Comparison of ENCODE assay signal across 28 cellular contexts in genomic region chr20:43571771-43572170, GRCh38. TPM values are rescaled to one million over a fixed set of nuclear protein-coding genes. Genes with fewer than 3 reads are reported as not detected.
"Had no signal": no experiment of that assay in that cellular context is flagged by ENCODE, and none has a peak within 500 bp of the region (broad histone marks: within the 10 kb centered on the region; RNA-seq: fewer than 3 reads in every experiment).

No MANE protein-coding gene starts in this region.

- H3K9me3 ChIP-seq: Peyer's patch, SJCRH30, SK-N-SH had no signal

- H3K4me3 ChIP-seq: Peyer's patch, SJCRH30 had no signal

- H3K4me1 ChIP-seq: Peyer's patch had no signal

- H3K27ac ChIP-seq: Peyer's patch, RWPE1, SJCRH30, VCaP had no signal

- H3K9ac ChIP-seq: SK-N-SH had no signal

- H3K4me2 ChIP-seq: SK-N-SH had no signal

- DNase-seq: activated CD4-positive, alpha-beta memory T cell treated with anti-CD3 and anti-CD28 coated beads for 36 hours; activated CD4-positive, alpha-beta T cell treated with anti-CD3 and anti-CD28 coated beads, Interleukin-2, amount 10 ng/mL, durations not matched to agents 7 days and 5 days; activated CD4-positive, CD25-positive, alpha-beta regulatory T cell; activated CD8-positive, alpha-beta memory T cell treated with anti-CD3 and anti-CD28 coated beads for 24 hours; activated effector memory CD4-positive, alpha-beta T cell treated with anti-CD3 and anti-CD28 coated beads, Interleukin-2, amount 50 U/mL, for 16 hours; activated naive CD4-positive, alpha-beta T cell treated with Interleukin-2 at 50 U/mL for 16 hours; activated naive CD8-positive, alpha-beta T cell treated with anti-CD3 and anti-CD28 coated beads, Interleukin-2, amount 50 U/mL, for 24 hours; activated T-cell treated with anti-CD3 and anti-CD28 coated beads, Interleukin-2, amount 50 U/mL, for 4 hours; amniotic stem cell; NCI-H1092; NCI-H1417; NCI-H1930; NCI-H2171 treated with DMSO at 0.1 percent for 48 hours; NCI-H226; NCI-H526 treated with DMSO at 0.1 percent for 48 hours; NCI-H82; NK-92 treated with Interleukin-12 subunit alpha and Interleukin-12 subunit beta, amount 100 ng/mL, for 24 hours; Peyer's patch; Right ventricle myocardium superior; SJCRH30; SK-N-SH; T-helper 1 cell had no signal

- ATAC-seq: activated naive CD4-positive, alpha-beta T cell treated with anti-CD3 and anti-CD28 coated beads, Interleukin-2, amount 50 U/mL, for 72 hours; activated naive CD8-positive, alpha-beta T cell treated with anti-CD3 and anti-CD28 coated beads, Interleukin-2, amount 50 U/mL, for 24 hours; activated T-cell treated with anti-CD3 and anti-CD28 coated beads, Interleukin-2, amount 50 U/mL, for 4 hours had no signal

- FAIRE-seq: astrocyte had no signal

- H3K27me3 ChIP-seq: Peyer's patch had no signal

- H3K36me3 ChIP-seq: SJCRH30 had no signal

RNA-seq across cellular contexts. Expression of gene SGK2, which starts 12.9 kb away (rescaled TPM):
- total RNA-seq: LHCN-M2, M059J had no signal
